In the genomic region with DNA sequence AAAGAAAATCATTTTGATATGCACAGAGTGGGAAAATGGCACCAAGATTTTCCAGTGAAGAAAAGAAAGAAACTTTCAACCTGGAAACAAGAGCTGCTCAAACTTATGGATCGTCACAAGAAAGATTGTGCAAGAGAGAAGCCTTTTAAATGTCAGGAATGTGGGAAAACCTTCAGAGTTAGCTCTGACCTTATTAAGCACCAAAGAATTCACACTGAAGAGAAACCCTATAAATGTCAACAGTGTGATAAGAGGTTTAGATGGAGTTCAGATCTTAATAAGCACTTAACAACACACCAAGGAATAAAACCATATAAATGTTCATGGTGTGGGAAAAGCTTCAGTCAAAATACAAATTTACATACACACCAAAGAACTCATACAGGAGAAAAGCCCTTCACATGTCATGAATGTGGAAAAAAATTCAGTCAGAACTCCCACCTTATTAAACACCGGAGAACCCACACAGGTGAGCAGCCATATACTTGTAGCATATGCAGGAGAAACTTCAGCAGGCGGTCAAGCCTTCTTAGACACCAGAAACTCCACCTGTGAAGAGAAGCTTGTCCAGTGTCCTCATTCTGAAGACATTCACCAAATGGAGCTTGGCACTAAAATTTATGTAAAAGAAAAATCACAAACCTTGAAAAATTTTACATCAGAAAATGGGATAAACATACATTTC, we compare ENCODE assay signal across 17 cellular contexts. TPM values are rescaled to one million over a fixed set of nuclear protein-coding genes. Genes with fewer than 3 reads are reported as not detected.
A peak's percentile ranks its signal among the peaks of the same experiment; 100 is the strongest.
DNase-seq lines count a peak whose midpoint lies in the region; ATAC-seq and TF ChIP-seq lines count a peak whose summit lies in the region.
"Had no signal": no experiment of that assay in that cellular context is flagged by ENCODE, and none has a peak within 500 bp of the region (broad histone marks: within the 10 kb centered on the region; RNA-seq: fewer than 3 reads in every experiment).

No MANE protein-coding gene starts in this region.

- no peak for ATAC-seq in HG03039 (IDR thresholded peaks at IDR 0.05; ENCODE audit: unreplicated experiment)
- ATAC-seq: activated CD8-positive, alpha-beta T cell treated with anti-CD3 and anti-CD28 coated beads for 36 hours; CD8-positive, alpha-beta T cell; foreskin keratinocyte had no signal

- peaks cover 71% of the 10 kb centered on the region for H3K36me3 ChIP-seq in adipocyte (ENCODE audit: control insufficient read depth, insufficient read depth, low read length, severe bottlenecking)

- no peak overlapping the region for H3K9ac ChIP-seq in adipocyte (ENCODE audit: low read length)

- DNase-seq in CD1c-positive myeloid dendritic cell (ENCODE audit: extremely low spot score) (peak; percentile 5), HT1080 (ENCODE audit: low read depth) (peak; percentile 25), adipocyte (ENCODE audit: low read depth) (peak; percentile 11), fibroblast of villous mesenchyme (ENCODE audit: low read depth) (peak; percentile 33), GDM1 (lab: John Stamatoyannopoulos, UW) (no peak), NCI-H146 (lab: John Stamatoyannopoulos, UW) (no peak), iPS-NIHi11 (ENCODE audit: low spot score) (no peak)
- DNase-seq: activated CD8-positive, alpha-beta T cell treated with anti-CD3 and anti-CD28 coated beads for 36 hours; activated effector memory CD4-positive, alpha-beta T cell treated with anti-CD3 and anti-CD28 coated beads, Interleukin-2, amount 50 U/mL, for 16 hours; CD8-positive, alpha-beta T cell; cerebellar nuclear complex; H7; kidney; NCI-H2029 treated with DMSO at 0.1 percent for 48 hours; testis had no signal

- no peaks in the 10 kb centered on the region for H3K27me3 ChIP-seq in adipocyte (replicated peaks; ENCODE audit: control insufficient read depth, insufficient read depth, low read length)
- H3K27me3 ChIP-seq: foreskin keratinocyte, testis had no signal

- H3K4me3 ChIP-seq in adipocyte (ENCODE audit: low read length) (peak overlapping the region; percentile 69), fibroblast of villous mesenchyme (ENCODE audit: low read depth, low read length) (no peak overlapping the region)
- H3K4me3 ChIP-seq: testis had no signal

- H3K4me1 ChIP-seq in adipocyte (ENCODE audit: control insufficient read depth, insufficient read depth, low read length), result no peaks in the 10 kb centered on the region
- H3K4me1 ChIP-seq: foreskin keratinocyte, testis had no signal

- H3K9me3 ChIP-seq in adipocyte (ENCODE audit: control insufficient read depth, low read length), result peaks cover 99% of the 10 kb centered on the region
- H3K9me3 ChIP-seq: testis had no signal

- no peak for TF ChIP-seq CTCF in fibroblast of villous mesenchyme (IDR thresholded peaks at IDR 0.05; ENCODE audit: insufficient read depth, low read depth, low read length)

RNA-seq across cellular contexts. Expression of gene ZNF75A, which starts 12.2 kb away (rescaled TPM):
- 12.2 and 16.9 TPM in 2 replicates for total RNA-seq in HT1080 (2014; rRNA removed; shearing (Covaris generic))
- 9.3 and 11.9 TPM in 2 replicates for polyA plus RNA-seq in HT1080 (2015; cell fraction: cytosol; rRNA removed)
- polyA plus RNA-seq in HT1080 (2015; cell fraction: nucleus; rRNA removed), result 38.4 and 43.3 TPM in 2 replicates
- 19.0 and 25.5 TPM in 2 replicates for total RNA-seq in fibroblast of villous mesenchyme

RNA-seq across cellular contexts. Expression of gene TIGD7, which starts 12.2 kb away (rescaled TPM):
- total RNA-seq in HT1080 (2014; rRNA removed; shearing (Covaris generic)), result 2.8 and 3.1 TPM in 2 replicates
- 2.4 and 4.1 TPM in 2 replicates for polyA plus RNA-seq in HT1080 (2015; cell fraction: cytosol; rRNA removed)
- 4.5 and 11.7 TPM in 2 replicates for polyA plus RNA-seq in HT1080 (2015; cell fraction: nucleus; rRNA removed)
- total RNA-seq in fibroblast of villous mesenchyme, result 4.2 and 7.3 TPM in 2 replicates

RNA-seq across cellular contexts. Expression of gene ZNF263, which starts 34.2 kb away (rescaled TPM):
- total RNA-seq in HT1080 (2014; rRNA removed; shearing (Covaris generic)), result 38.8 and 39.1 TPM in 2 replicates
- polyA plus RNA-seq in HT1080 (2015; cell fraction: cytosol; rRNA removed), result 26.8 and 30.2 TPM in 2 replicates
- polyA plus RNA-seq in HT1080 (2015; cell fraction: nucleus; rRNA removed), result 35.6 and 38.7 TPM in 2 replicates
- 43.2 and 56.7 TPM in 2 replicates for total RNA-seq in fibroblast of villous mesenchyme

RNA-seq across cellular contexts. Expression of gene OR2C1, which starts 38.2 kb away (rescaled TPM):
- not detected in 2 replicates for total RNA-seq in HT1080 (2014; rRNA removed; shearing (Covaris generic))
- polyA plus RNA-seq in HT1080 (2015; cell fraction: cytosol; rRNA removed), result not detected in 2 replicates
- polyA plus RNA-seq in HT1080 (2015; cell fraction: nucleus; rRNA removed), result not detected in 2 replicates
- total RNA-seq in fibroblast of villous mesenchyme, result not detected in 2 replicates
- total RNA-seq: activated CD8-positive, alpha-beta T cell treated with anti-CD3 and anti-CD28 coated beads for 36 hours; CD8-positive, alpha-beta T cell; H7; kidney had no signal
- polyA plus RNA-seq: foreskin keratinocyte had no signal

Comparison
In these comparisons a context has a peak if more than half of its experiments do, and no peak if none do; other contexts are left out.
1. DNase-seq: peak in CD1c-positive myeloid dendritic cell (single experiment), HT1080 (single experiment), adipocyte (single experiment) and fibroblast of villous mesenchyme (single experiment); none in GDM1 (single experiment), NCI-H146 (single experiment) and iPS-NIHi11 (single experiment).